Comparison of ENCODE assay signal across 20 cellular contexts in the genomic region with DNA sequence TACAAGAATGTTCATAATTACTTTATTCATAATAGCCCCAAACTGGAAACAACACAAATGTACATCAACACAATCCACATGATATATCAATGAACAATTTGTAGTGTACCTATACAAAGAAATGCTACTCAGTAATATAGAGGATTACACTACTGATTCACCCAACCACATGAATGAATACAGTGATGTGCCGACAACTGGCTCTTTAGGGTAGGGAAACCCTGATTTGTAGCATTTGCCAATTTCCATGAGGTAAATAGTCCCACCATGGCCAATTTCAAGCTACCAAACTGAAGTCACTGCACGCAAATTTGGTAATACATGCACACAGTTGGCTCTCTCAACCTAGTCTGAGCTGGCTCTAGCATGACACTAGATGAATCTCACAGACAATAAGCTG.
A peak's percentile ranks its signal among the peaks of the same experiment; 100 is the strongest.
DNase-seq lines count a peak whose midpoint lies in the region; ATAC-seq lines count a peak whose summit lies in the region.
"Had no signal": no experiment of that assay in that cellular context is flagged by ENCODE, and none has a peak within 500 bp of the region (broad histone marks: within the 10 kb centered on the region; RNA-seq: fewer than 3 reads in every experiment).

No MANE protein-coding gene starts in this region.

- H3K27ac Mint-ChIP-seq in activated naive CD4-positive, alpha-beta T cell treated with anti-CD3 and anti-CD28 coated beads, Interleukin-2, amount 50 U/mL, for 24 hours = no peak overlapping the region
- peak overlapping the region; percentile 39 to 74 for H3K27ac Mint-ChIP-seq in effector memory CD8-positive, alpha-beta T cell
- no peak overlapping the region for H3K27ac Mint-ChIP-seq in stimulated activated naive CD8-positive, alpha-beta T cell treated with anti-CD3 and anti-CD28 coated beads, Interleukin-15, amount 100 ng/mL, for 72 hours
- H3K27ac Mint-ChIP-seq: GM23338, HFFc6 had no signal

- peaks cover 10% of the 10 kb centered on the region for H3K4me1 Mint-ChIP-seq in activated naive CD4-positive, alpha-beta T cell treated with anti-CD3 and anti-CD28 coated beads, Interleukin-2, amount 50 U/mL, for 24 hours
- peaks cover 3 to 5% of the 10 kb centered on the region in 2 donors for H3K4me1 Mint-ChIP-seq in effector memory CD8-positive, alpha-beta T cell (ENCODE audit: low read depth in 2 of 2)
- peaks cover 15% of the 10 kb centered on the region for H3K4me1 Mint-ChIP-seq in stimulated activated naive CD8-positive, alpha-beta T cell treated with anti-CD3 and anti-CD28 coated beads, Interleukin-15, amount 100 ng/mL, for 72 hours

- peak overlapping the region; percentile 47 for H3K4me3 Mint-ChIP-seq in activated naive CD4-positive, alpha-beta T cell treated with anti-CD3 and anti-CD28 coated beads, Interleukin-2, amount 50 U/mL, for 24 hours
- peak overlapping the region; percentile 50 to 53 for H3K4me3 Mint-ChIP-seq in effector memory CD8-positive, alpha-beta T cell
- H3K4me3 Mint-ChIP-seq in stimulated activated naive CD8-positive, alpha-beta T cell treated with anti-CD3 and anti-CD28 coated beads, Interleukin-15, amount 100 ng/mL, for 72 hours = peak overlapping the region; percentile 9 to 29
- H3K4me3 Mint-ChIP-seq: GM23338, HFFc6 had no signal

- no peaks in the 10 kb centered on the region for H3K36me3 Mint-ChIP-seq in activated naive CD4-positive, alpha-beta T cell treated with anti-CD3 and anti-CD28 coated beads, Interleukin-2, amount 50 U/mL, for 24 hours
- no peaks in the 10 kb centered on the region for H3K36me3 Mint-ChIP-seq in effector memory CD8-positive, alpha-beta T cell (ENCODE audit: insufficient read depth)

- H3K9me3 Mint-ChIP-seq in activated naive CD4-positive, alpha-beta T cell treated with anti-CD3 and anti-CD28 coated beads, Interleukin-2, amount 50 U/mL, for 24 hours = no peaks in the 10 kb centered on the region
- H3K9me3 Mint-ChIP-seq in effector memory CD8-positive, alpha-beta T cell = no peaks in the 10 kb centered on the region
- no peaks in the 10 kb centered on the region for H3K9me3 Mint-ChIP-seq in stimulated activated naive CD8-positive, alpha-beta T cell treated with anti-CD3 and anti-CD28 coated beads, Interleukin-15, amount 100 ng/mL, for 72 hours
- H3K9me3 Mint-ChIP-seq: GM23338, HFFc6 had no signal

- H3K36me3 ChIP-seq in KOPT-K1 (ENCODE audit: insufficient read depth, low read length) = no peaks in the 10 kb centered on the region
- H3K36me3 ChIP-seq: Peyer's patch had no signal

- no peaks in the 10 kb centered on the region for H3K9me3 ChIP-seq in KOPT-K1 (ENCODE audit: insufficient read depth, low read length, poor library complexity, severe bottlenecking)
- H3K9me3 ChIP-seq: Peyer's patch had no signal

- ATAC-seq in effector memory CD8-positive, alpha-beta T cell (replicated peaks) = no peak
- no peak for ATAC-seq in stimulated activated naive CD8-positive, alpha-beta T cell treated with anti-CD3 and anti-CD28 coated beads, Interleukin-15, amount 100 ng/mL, for 72 hours
- ATAC-seq in GM18909 (IDR thresholded peaks at IDR 0.05; ENCODE audit: poor library complexity, unreplicated experiment) (no peak), HG03521 (IDR thresholded peaks at IDR 0.05; ENCODE audit: unreplicated experiment) (no peak)
- ATAC-seq: GM23338 had no signal

- H3K27me3 Mint-ChIP-seq in activated naive CD4-positive, alpha-beta T cell treated with anti-CD3 and anti-CD28 coated beads, Interleukin-2, amount 50 U/mL, for 24 hours = no peaks in the 10 kb centered on the region
- no peaks in the 10 kb centered on the region for H3K27me3 Mint-ChIP-seq in effector memory CD8-positive, alpha-beta T cell
- no peaks in the 10 kb centered on the region for H3K27me3 Mint-ChIP-seq in stimulated activated naive CD8-positive, alpha-beta T cell treated with anti-CD3 and anti-CD28 coated beads, Interleukin-15, amount 100 ng/mL, for 72 hours

- DNase-seq in activated naive CD4-positive, alpha-beta T cell treated with Interleukin-2 at 50 U/mL for 16 hours = no peak
- DNase-seq in effector memory CD8-positive, alpha-beta T cell = no peak
- DNase-seq in stimulated activated naive CD8-positive, alpha-beta T cell treated with anti-CD3 and anti-CD28 coated beads, Interleukin-15, amount 100 ng/mL, for 72 hours = no peak
- no peak for DNase-seq in midbrain (lab: John Stamatoyannopoulos, UW)
- DNase-seq: AML-193, GF-D8, HFFc6, MM.1S, NCI-H1105 treated with DMSO at 0.1 percent for 48 hours, NCI-H187 treated with DMSO at 0.1 percent for 48 hours, NCI-H2171 treated with DMSO at 0.1 percent for 48 hours, NCI-H774, Peyer's patch, SIG-M5 had no signal

- peak overlapping the region; percentile 39 for H3K27ac ChIP-seq in KOPT-K1 (ENCODE audit: low read depth, low read length, poor library complexity, severe bottlenecking)
- H3K27ac ChIP-seq: KMS-11, Peyer's patch had no signal

Comparison
In these comparisons a context has a peak if more than half of its experiments do, and no peak if none do; other contexts are left out.
1. H3K27ac Mint-ChIP-seq: peak in effector memory CD8-positive, alpha-beta T cell (2 of 2); none in activated naive CD4-positive, alpha-beta T cell treated with anti-CD3 and anti-CD28 coated beads, Interleukin-2, amount 50 U/mL, for 24 hours (single experiment) and stimulated activated naive CD8-positive, alpha-beta T cell treated with anti-CD3 and anti-CD28 coated beads, Interleukin-15, amount 100 ng/mL, for 72 hours (0 of 2).
2. Peak in every context shown above with its lines, with median percentiles within 50 percentile points of each other: H3K4me3 Mint-ChIP-seq.